Comparison of ENCODE assay signal across 3 cellular contexts in the genomic region with DNA sequence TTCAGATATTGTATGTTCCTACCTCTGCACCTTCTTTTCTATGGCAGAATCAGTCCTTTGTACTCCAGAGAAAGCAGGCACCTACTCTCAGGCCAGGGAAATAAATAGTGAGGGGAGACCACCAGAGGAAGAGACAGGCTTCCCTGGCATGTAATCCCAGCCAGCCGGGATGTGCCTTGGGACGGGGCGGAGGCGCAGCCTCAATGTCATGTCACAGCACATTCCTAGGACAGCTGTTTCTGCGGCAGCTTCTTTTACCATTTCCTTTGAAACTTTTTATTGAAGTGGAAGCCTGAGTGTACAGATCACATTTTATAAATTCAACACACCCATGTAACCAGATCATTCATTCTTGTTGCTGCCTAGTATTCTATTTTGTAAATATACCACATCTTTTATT.
TF ChIP-seq lines count a peak whose summit lies in the region.

No MANE protein-coding gene starts in this region.

TF ChIP-seq in HepG2, 621 proteins besides CTCF, POLR2A, EP300 and RAD21:
- TF ChIP-seq MIER2 (CRISPR knock-in tag; IDR thresholded peaks at IDR 0.05), result no peak
- no peak for TF ChIP-seq GTF2F1 (IDR thresholded peaks at IDR 0.05; ENCODE audit: low read length)
- no peak for TF ChIP-seq FOSL1 (CRISPR knock-in tag; IDR thresholded peaks at IDR 0.05; ENCODE audit: borderline replicate concordance)
- no peak for TF ChIP-seq HNRNPLL (IDR thresholded peaks at IDR 0.05; ENCODE audit: low read depth, low read length, poor library complexity, severe bottlenecking)
- no peak for TF ChIP-seq NFE2L2 (IDR thresholded peaks at IDR 0.05; ENCODE audit: low read length)
- TF ChIP-seq PCBP2 (optimal IDR thresholded peaks at IDR 0.05; ENCODE audit: low read depth, low read length, poor library complexity, severe bottlenecking), result no peak
- TF ChIP-seq CHD2 (IDR thresholded peaks at IDR 0.05; ENCODE audit: low read depth, low read length), result no peak
- TF ChIP-seq, protein P1, sequence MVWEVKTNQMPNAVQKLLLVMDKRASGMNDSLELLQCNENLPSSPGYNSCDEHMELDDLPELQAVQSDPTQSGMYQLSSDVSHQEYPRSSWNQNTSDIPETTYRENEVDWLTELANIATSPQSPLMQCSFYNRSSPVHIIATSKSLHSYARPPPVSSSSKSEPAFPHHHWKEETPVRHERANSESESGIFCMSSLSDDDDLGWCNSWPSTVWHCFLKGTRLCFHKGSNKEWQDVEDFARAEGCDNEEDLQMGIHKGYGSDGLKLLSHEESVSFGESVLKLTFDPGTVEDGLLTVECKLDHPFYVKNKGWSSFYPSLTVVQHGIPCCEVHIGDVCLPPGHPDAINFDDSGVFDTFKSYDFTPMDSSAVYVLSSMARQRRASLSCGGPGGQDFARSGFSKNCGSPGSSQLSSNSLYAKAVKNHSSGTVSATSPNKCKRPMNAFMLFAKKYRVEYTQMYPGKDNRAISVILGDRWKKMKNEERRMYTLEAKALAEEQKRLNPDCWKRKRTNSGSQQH (CRISPR knock-in tag; IDR thresholded peaks at IDR 0.05; ENCODE audit: low read depth), result no peak
- TF ChIP-seq ZFY (CRISPR knock-in tag; IDR thresholded peaks at IDR 0.05), result no peak
TF ChIP-seq in HepG2: peak in this region for 0.

TF ChIP-seq in H1, 55 proteins besides CTCF, POLR2A, EP300 and RAD21:
- TF ChIP-seq NANOG (IDR thresholded peaks at IDR 0.05; ENCODE audit: insufficient read depth, low read depth, low read length, poor library complexity, severe bottlenecking) (no peak), TEAD4 (IDR thresholded peaks at IDR 0.05; ENCODE audit: low read depth, low read length) (no peak), FOSL1 (IDR thresholded peaks at IDR 0.05; ENCODE audit: insufficient read depth, low read depth, low read length) (no peak), BRCA1 (IDR thresholded peaks at IDR 0.05; ENCODE audit: low read depth, low read length) (no peak), SUZ12 (IDR thresholded peaks at IDR 0.05; ENCODE audit: low read length) (no peak), SP2 (IDR thresholded peaks at IDR 0.05; ENCODE audit: low read length) (no peak), CBX5 (IDR thresholded peaks at IDR 0.05; ENCODE audit: low read depth, low read length) (no peak), POU5F1 (IDR thresholded peaks at IDR 0.05; ENCODE audit: low read depth, low read length) (no peak), GTF2F1 (IDR thresholded peaks at IDR 0.05; ENCODE audit: borderline replicate concordance, low read depth, low read length) (no peak), RNF2 (IDR thresholded peaks at IDR 0.05; ENCODE audit: borderline replicate concordance, low read depth, low read length, missing control alignments, poor library complexity, severe bottlenecking) (no peak)
- TF ChIP-seq, protein P2, sequence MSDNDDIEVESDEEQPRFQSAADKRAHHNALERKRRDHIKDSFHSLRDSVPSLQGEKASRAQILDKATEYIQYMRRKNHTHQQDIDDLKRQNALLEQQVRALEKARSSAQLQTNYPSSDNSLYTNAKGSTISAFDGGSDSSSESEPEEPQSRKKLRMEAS (IDR thresholded peaks at IDR 0.05), result no peak
- TF ChIP-seq, protein P3, sequence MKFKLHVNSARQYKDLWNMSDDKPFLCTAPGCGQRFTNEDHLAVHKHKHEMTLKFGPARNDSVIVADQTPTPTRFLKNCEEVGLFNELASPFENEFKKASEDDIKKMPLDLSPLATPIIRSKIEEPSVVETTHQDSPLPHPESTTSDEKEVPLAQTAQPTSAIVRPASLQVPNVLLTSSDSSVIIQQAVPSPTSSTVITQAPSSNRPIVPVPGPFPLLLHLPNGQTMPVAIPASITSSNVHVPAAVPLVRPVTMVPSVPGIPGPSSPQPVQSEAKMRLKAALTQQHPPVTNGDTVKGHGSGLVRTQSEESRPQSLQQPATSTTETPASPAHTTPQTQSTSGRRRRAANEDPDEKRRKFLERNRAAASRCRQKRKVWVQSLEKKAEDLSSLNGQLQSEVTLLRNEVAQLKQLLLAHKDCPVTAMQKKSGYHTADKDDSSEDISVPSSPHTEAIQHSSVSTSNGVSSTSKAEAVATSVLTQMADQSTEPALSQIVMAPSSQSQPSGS (IDR thresholded peaks at IDR 0.05; ENCODE audit: low read length), result no peak
- TF ChIP-seq, protein P4, sequence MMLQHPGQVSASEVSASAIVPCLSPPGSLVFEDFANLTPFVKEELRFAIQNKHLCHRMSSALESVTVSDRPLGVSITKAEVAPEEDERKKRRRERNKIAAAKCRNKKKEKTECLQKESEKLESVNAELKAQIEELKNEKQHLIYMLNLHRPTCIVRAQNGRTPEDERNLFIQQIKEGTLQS (IDR thresholded peaks at IDR 0.05; ENCODE audit: insufficient read depth, low read depth, low read length), result no peak
TF ChIP-seq in H1: peak in this region for 0.

TF ChIP-seq in SK-N-SH treated with all-trans-retinoic acid at 6 μM for 48 hours, 23 proteins besides CTCF, POLR2A, EP300 and RAD21:
- TF ChIP-seq ZNF565 (CRISPR knock-in tag; conservative IDR thresholded peaks at IDR 0.05; ENCODE audit: low read depth) (no peak), BACH2 (CRISPR knock-in tag; IDR thresholded peaks at IDR 0.05; ENCODE audit: borderline replicate concordance) (no peak), ZFP30 (CRISPR knock-in tag; IDR thresholded peaks at IDR 0.05) (no peak), GLIS3 (CRISPR knock-in tag; IDR thresholded peaks at IDR 0.05) (no peak), TOX (CRISPR knock-in tag; IDR thresholded peaks at IDR 0.05; ENCODE audit: borderline replicate concordance) (no peak), SNAI2 (CRISPR knock-in tag; IDR thresholded peaks at IDR 0.05) (no peak), RARB (CRISPR knock-in tag; IDR thresholded peaks at IDR 0.05) (no peak), PPARA (CRISPR knock-in tag; IDR thresholded peaks at IDR 0.05; ENCODE audit: borderline replicate concordance) (no peak)
- TF ChIP-seq, protein P5, sequence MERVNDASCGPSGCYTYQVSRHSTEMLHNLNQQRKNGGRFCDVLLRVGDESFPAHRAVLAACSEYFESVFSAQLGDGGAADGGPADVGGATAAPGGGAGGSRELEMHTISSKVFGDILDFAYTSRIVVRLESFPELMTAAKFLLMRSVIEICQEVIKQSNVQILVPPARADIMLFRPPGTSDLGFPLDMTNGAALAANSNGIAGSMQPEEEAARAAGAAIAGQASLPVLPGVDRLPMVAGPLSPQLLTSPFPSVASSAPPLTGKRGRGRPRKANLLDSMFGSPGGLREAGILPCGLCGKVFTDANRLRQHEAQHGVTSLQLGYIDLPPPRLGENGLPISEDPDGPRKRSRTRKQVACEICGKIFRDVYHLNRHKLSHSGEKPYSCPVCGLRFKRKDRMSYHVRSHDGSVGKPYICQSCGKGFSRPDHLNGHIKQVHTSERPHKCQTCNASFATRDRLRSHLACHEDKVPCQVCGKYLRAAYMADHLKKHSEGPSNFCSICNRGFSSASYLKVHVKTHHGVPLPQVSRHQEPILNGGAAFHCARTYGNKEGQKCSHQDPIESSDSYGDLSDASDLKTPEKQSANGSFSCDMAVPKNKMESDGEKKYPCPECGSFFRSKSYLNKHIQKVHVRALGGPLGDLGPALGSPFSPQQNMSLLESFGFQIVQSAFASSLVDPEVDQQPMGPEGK (CRISPR knock-in tag; IDR thresholded peaks at IDR 0.05; ENCODE audit: borderline replicate concordance), result no peak
- TF ChIP-seq, protein P6, sequence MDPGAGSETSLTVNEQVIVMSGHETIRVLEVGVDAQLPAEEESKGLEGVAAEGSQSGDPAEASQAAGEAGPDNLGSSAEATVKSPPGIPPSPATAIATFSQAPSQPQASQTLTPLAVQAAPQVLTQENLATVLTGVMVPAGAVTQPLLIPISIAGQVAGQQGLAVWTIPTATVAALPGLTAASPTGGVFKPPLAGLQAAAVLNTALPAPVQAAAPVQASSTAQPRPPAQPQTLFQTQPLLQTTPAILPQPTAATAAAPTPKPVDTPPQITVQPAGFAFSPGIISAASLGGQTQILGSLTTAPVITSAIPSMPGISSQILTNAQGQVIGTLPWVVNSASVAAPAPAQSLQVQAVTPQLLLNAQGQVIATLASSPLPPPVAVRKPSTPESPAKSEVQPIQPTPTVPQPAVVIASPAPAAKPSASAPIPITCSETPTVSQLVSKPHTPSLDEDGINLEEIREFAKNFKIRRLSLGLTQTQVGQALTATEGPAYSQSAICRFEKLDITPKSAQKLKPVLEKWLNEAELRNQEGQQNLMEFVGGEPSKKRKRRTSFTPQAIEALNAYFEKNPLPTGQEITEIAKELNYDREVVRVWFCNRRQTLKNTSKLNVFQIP (CRISPR knock-in tag; IDR thresholded peaks at IDR 0.05; ENCODE audit: borderline replicate concordance, low read depth), result no peak
TF ChIP-seq in SK-N-SH treated with all-trans-retinoic acid at 6 μM for 48 hours: peak in this region for 0.
